15 cellular contexts compared by ENCODE assay signal in genomic region chr11:130161441-130161840, GRCh38. TPM values are rescaled to one million over a fixed set of nuclear protein-coding genes. Genes with fewer than 3 reads are reported as not detected.
A peak's percentile ranks its signal among the peaks of the same experiment; 100 is the strongest.
DNase-seq lines count a peak whose midpoint lies in the region; ATAC-seq and TF ChIP-seq lines count a peak whose summit lies in the region.
"Had no signal": no experiment of that assay in that cellular context is flagged by ENCODE, and none has a peak within 500 bp of the region (broad histone marks: within the 10 kb centered on the region; RNA-seq: fewer than 3 reads in every experiment).

No MANE protein-coding gene starts in this region.

- H3K27ac Mint-ChIP-seq in activated naive CD4-positive, alpha-beta T cell treated with anti-CD3 and anti-CD28 coated beads, Interleukin-2, amount 10 ng/mL, durations not matched to agents 7 days and 5 days = peak overlapping the region; percentile 26
- H3K27ac Mint-ChIP-seq: activated naive CD4-positive, alpha-beta T cell treated with anti-CD3 and anti-CD28 coated beads, Interleukin-2, amount 50 U/mL, for 24 hours had no signal

- no peak for TF ChIP-seq EP300 in transverse colon (IDR thresholded peaks at IDR 0.05; ENCODE audit: low read depth)

- intact Hi-C loops in breast epithelium (cut with DNase I; ENCODE audit: low total_unique reads) (no loop called here), mucosa of descending colon (cut with DNase I, micrococcal nuclease) (no loop called here), transverse colon (cut with DNase I; ENCODE audit: low total_unique reads) (no loop called here)

- peaks cover 94% of the 10 kb centered on the region for H3K27me3 Mint-ChIP-seq in activated naive CD4-positive, alpha-beta T cell treated with anti-CD3 and anti-CD28 coated beads, Interleukin-2, amount 10 ng/mL, durations not matched to agents 7 days and 5 days

- peak overlapping the region; percentile 86 to 88 for H3K27ac ChIP-seq in breast epithelium
- peak overlapping the region; percentile 84 to 96 (median 93) for H3K27ac ChIP-seq in transverse colon
- H3K27ac ChIP-seq: thoracic aorta had no signal

- TF ChIP-seq POLR2A in breast epithelium (IDR thresholded peaks at IDR 0.05) = no peak
- TF ChIP-seq POLR2A in transverse colon (IDR thresholded peaks at IDR 0.05) = no peak

- H3K36me3 Mint-ChIP-seq in activated naive CD4-positive, alpha-beta T cell treated with anti-CD3 and anti-CD28 coated beads, Interleukin-2, amount 10 ng/mL, durations not matched to agents 7 days and 5 days = no peaks in the 10 kb centered on the region

- H3K4me3 Mint-ChIP-seq in activated naive CD4-positive, alpha-beta T cell treated with anti-CD3 and anti-CD28 coated beads, Interleukin-2, amount 10 ng/mL, durations not matched to agents 7 days and 5 days = no peak overlapping the region
- H3K4me3 Mint-ChIP-seq: activated naive CD4-positive, alpha-beta T cell treated with anti-CD3 and anti-CD28 coated beads, Interleukin-2, amount 50 U/mL, for 24 hours had no signal

- H3K9me3 ChIP-seq in breast epithelium (no peaks in the 10 kb centered on the region), mucosa of descending colon (no peaks in the 10 kb centered on the region), transverse colon (no peaks in the 10 kb centered on the region)
- H3K9me3 ChIP-seq: thoracic aorta had no signal

- CTCF ChIA-PET in activated naive CD4-positive, alpha-beta T cell treated with anti-CD3 and anti-CD28 coated beads, Interleukin-2, amount 10 ng/mL, durations not matched to agents 7 days and 5 days (lab: Charles Lee) = no interaction called here

- H3K4me3 ChIP-seq in breast epithelium (peak overlapping the region in 2 of 3 donors; percentile 67 to 79), mucosa of descending colon (peak overlapping the region; percentile 81), transverse colon (peak overlapping the region in 3 of 4 donors; percentile 63 to 88 (median 79))

- in situ Hi-C loops in transverse colon (cut with MboI; ENCODE audit: low pct_ligation_motif_present in 1 of 4, low pct_unique_long_range_greater_than_20kb in 1 of 4, low sequenced_read_pairs in 3 of 4) = no loop called here

- H3K9me3 Mint-ChIP-seq in activated naive CD4-positive, alpha-beta T cell treated with anti-CD3 and anti-CD28 coated beads, Interleukin-2, amount 10 ng/mL, durations not matched to agents 7 days and 5 days = no peaks in the 10 kb centered on the region
- H3K9me3 Mint-ChIP-seq: activated naive CD4-positive, alpha-beta T cell treated with anti-CD3 and anti-CD28 coated beads, Interleukin-2, amount 50 U/mL, for 24 hours had no signal

- DNase-seq in activated naive CD4-positive, alpha-beta T cell treated with anti-CD3 and anti-CD28 coated beads, Interleukin-2, amount 10 ng/mL, durations not matched to agents 7 days and 5 days = no peak
- no peak for DNase-seq in activated naive CD4-positive, alpha-beta T cell (lab: John Stamatoyannopoulos, UW)
- DNase-seq in breast epithelium (ENCODE audit: low spot score in 2 of 2) (no peak), mucosa of descending colon (peak in 1 of 3 donors; percentile 37), transverse colon (no peak), SIG-M5 treated with dmso at 0.1 percent for 504 hours (lab: John Stamatoyannopoulos, UW; ENCODE audit: unreplicated experiment) (no peak), hepatic stellate cell (ENCODE audit: low spot score) (no peak), DMS53 (lab: John Stamatoyannopoulos, UW) (no peak)
- DNase-seq: activated CD8-positive, alpha-beta memory T cell treated with anti-CD3 and anti-CD28 coated beads, Interleukin-2, amount 50 U/mL, for 48 hours; cerebellar nuclear complex; HCEC 1CT; nucleus accumbens had no signal

- H3K4me1 Mint-ChIP-seq in activated naive CD4-positive, alpha-beta T cell treated with anti-CD3 and anti-CD28 coated beads, Interleukin-2, amount 10 ng/mL, durations not matched to agents 7 days and 5 days = peaks cover 11% of the 10 kb centered on the region

- WGBS in transverse colon (ENCODE audit: low coverage in 1 of 2), 2 donors = 33 to 38% methylated on average over 4 to 6 of the region's 6 CpGs

- H3K4me1 ChIP-seq in breast epithelium (peaks cover 0 to 3% of the 10 kb centered on the region in 2 donors), mucosa of descending colon (ENCODE audit: low read depth) (peaks cover 51% of the 10 kb centered on the region), transverse colon (peaks cover 0 to 69% (median 54%) of the 10 kb centered on the region in 4 donors)

- no peak for ATAC-seq in mucosa of descending colon

- no peaks in the 10 kb centered on the region for H3K36me3 ChIP-seq in breast epithelium
- no peaks in the 10 kb centered on the region for H3K36me3 ChIP-seq in mucosa of descending colon (ENCODE audit: low read depth)
- H3K36me3 ChIP-seq in transverse colon = no peaks in the 10 kb centered on the region
- H3K36me3 ChIP-seq: thoracic aorta had no signal

- no peaks in the 10 kb centered on the region for H3K27me3 ChIP-seq in breast epithelium
- H3K27me3 ChIP-seq in transverse colon = peaks cover 15% of the 10 kb centered on the region

- no peak for TF ChIP-seq CTCF in breast epithelium (IDR thresholded peaks at IDR 0.05)
- TF ChIP-seq CTCF in mucosa of descending colon (IDR thresholded peaks at IDR 0.05) = no peak
- no peak for TF ChIP-seq CTCF in transverse colon (IDR thresholded peaks at IDR 0.05)

RNA-seq across cellular contexts. Expression of gene ST14, which starts 1.9 kb away (rescaled TPM):
- total RNA-seq in breast epithelium (10 to 100 TPM in 2 of 3 donors, 1 to 10 TPM in 1; 9.9 to 89.0 (median 48.5) TPM), mucosa of descending colon (100 to 1,000 TPM; 260 to 622 (median 508) TPM), transverse colon (100 to 1,000 TPM; 335 to 641 (median 446) TPM)
- total RNA-seq: LHCN-M2 had no signal
